In the genomic region with DNA sequence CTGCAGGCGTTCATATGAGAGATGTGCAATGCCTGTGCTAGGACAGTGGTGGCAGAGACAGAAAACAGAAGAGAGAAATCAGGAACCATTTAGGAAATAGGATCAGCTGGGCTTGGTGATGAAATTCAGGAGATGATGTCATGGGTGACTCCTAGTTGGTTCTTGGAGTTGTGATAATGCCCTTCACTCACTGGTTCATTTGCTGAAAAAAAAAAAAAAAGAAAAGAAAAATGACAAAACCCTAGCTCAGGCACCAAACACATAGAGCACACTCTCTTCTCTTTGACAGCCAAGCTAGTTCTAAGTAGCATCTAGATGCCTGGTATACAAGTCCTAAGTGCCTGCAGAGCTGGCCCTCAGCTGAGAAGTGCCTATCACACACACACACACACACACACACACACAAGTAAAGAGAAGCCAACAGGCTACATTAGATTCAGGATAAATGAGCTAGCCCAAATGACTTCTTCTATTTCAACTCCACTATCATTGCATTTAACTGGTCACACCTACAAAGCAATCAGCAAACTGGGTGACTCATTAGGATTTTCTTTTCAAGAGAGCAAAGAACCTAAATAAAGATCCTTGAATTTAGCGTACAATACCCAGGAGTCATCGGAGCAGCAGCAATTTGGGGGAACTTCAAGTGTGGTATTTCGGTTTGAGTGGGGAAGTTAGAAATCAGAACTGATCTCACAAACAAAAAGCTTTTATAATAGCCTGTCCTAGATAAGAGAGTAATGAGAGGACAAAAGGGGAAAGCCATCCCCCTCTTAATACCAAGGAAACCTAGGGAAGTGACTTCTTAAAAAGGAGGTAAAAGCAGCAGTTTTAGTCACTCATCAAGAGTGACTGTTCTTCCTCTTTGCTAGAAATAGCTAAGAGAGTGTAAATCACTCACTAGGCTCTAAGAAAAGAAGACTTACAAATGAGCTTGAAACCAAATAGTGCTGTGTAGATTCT, we compare ENCODE assay signal across 1 cellular context.
TF ChIP-seq lines count a peak whose summit lies in the region.

No MANE protein-coding gene starts in this region.

TF ChIP-seq in GM23338, 12 proteins besides CTCF, POLR2A, EP300 and RAD21 (continued from another document):
- TF ChIP-seq, protein P1, sequence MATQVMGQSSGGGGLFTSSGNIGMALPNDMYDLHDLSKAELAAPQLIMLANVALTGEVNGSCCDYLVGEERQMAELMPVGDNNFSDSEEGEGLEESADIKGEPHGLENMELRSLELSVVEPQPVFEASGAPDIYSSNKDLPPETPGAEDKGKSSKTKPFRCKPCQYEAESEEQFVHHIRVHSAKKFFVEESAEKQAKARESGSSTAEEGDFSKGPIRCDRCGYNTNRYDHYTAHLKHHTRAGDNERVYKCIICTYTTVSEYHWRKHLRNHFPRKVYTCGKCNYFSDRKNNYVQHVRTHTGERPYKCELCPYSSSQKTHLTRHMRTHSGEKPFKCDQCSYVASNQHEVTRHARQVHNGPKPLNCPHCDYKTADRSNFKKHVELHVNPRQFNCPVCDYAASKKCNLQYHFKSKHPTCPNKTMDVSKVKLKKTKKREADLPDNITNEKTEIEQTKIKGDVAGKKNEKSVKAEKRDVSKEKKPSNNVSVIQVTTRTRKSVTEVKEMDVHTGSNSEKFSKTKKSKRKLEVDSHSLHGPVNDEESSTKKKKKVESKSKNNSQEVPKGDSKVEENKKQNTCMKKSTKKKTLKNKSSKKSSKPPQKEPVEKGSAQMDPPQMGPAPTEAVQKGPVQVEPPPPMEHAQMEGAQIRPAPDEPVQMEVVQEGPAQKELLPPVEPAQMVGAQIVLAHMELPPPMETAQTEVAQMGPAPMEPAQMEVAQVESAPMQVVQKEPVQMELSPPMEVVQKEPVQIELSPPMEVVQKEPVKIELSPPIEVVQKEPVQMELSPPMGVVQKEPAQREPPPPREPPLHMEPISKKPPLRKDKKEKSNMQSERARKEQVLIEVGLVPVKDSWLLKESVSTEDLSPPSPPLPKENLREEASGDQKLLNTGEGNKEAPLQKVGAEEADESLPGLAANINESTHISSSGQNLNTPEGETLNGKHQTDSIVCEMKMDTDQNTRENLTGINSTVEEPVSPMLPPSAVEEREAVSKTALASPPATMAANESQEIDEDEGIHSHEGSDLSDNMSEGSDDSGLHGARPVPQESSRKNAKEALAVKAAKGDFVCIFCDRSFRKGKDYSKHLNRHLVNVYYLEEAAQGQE (IDR thresholded peaks at IDR 0.05; ENCODE audit: unreplicated experiment): no peak
- TF ChIP-seq EZH2 (IDR thresholded peaks at IDR 0.05; ENCODE audit: low read depth, unreplicated experiment): no peak
